ENCODE assay signal across 19 cellular contexts in the genomic region with DNA sequence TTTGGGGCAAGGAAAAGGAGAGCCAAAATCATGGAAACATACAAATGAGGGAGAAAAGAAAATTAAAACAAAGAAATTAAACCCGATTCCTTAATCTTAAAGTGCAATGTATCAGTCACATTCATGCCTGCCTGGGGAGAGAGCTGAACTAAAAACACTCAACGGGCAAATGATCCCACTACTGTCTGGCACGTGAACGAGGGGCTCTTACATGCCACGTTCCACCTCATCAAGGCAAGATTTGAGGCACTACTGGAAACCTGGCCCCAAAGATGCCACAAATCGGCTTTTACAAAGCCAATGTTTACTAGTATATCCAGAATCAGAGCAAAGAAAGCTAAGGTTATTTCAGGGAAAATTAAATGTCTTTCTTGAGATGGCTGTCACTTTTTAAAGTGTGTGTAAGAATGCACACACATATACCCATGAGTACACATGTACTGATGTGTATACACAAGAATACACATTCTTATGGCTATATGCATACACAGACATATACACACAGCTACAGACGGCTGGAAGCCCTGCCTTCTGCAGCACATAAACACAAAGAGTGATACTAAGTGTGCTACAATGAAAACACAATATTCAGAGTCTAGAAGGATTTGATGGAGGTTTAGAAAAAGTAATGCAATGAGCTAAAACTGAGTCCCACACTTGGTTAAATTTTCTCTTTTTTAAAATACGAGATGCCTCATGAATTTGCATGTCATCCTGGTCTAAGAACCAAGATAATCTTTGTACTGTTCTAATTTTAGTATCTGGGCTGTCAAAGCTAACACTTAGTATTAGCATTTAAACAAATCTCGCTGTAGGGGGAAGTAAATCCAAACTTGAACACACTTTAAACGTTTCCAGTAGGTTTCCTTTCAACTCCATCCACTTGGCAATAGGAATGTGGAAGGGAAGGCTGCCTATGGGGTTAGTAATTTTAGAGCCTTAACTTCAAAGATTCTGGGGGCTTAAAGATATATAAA.
A peak's percentile ranks its signal among the peaks of the same experiment; 100 is the strongest.
DNase-seq lines count a peak whose midpoint lies in the region; ATAC-seq and TF ChIP-seq lines count a peak whose summit lies in the region.
"Had no signal": no experiment of that assay in that cellular context is flagged by ENCODE, and none has a peak within 500 bp of the region (broad histone marks: within the 10 kb centered on the region; RNA-seq: fewer than 3 reads in every experiment).

No MANE protein-coding gene starts in this region.

- TF ChIP-seq CTCF in HEK293 (tag by site-specific recombination; IDR thresholded peaks at IDR 0.05) (no peak), thyroid gland (IDR thresholded peaks at IDR 0.05) (no peak)

- H3K4me3 ChIP-seq in HEK293 (ENCODE audit: low read depth, low read length) (no peak overlapping the region), thyroid gland (replicated peaks in 1 of 3) (no peak overlapping the region)
- H3K4me3 ChIP-seq: colonic mucosa, HAP-1, SJSA1, vagina had no signal

- no peaks in the 10 kb centered on the region for H3K9me3 Mint-ChIP-seq in activated naive CD8-positive, alpha-beta T cell (ENCODE audit: low read depth)
- no peaks in the 10 kb centered on the region for H3K9me3 Mint-ChIP-seq in activated naive CD8-positive, alpha-beta T cell treated with anti-CD3 and anti-CD28 coated beads for 36 hours
- H3K9me3 Mint-ChIP-seq in activated naive CD8-positive, alpha-beta T cell treated with anti-CD3 and anti-CD28 coated beads, Interleukin-2, amount 10 ng/mL, durations not matched to agents 7 days and 5 days, result no peaks in the 10 kb centered on the region

- H3K4me3 Mint-ChIP-seq in activated naive CD8-positive, alpha-beta T cell, result no peak overlapping the region
- H3K4me3 Mint-ChIP-seq in activated naive CD8-positive, alpha-beta T cell treated with anti-CD3 and anti-CD28 coated beads for 36 hours, result no peak overlapping the region
- H3K4me3 Mint-ChIP-seq in activated naive CD8-positive, alpha-beta T cell treated with anti-CD3 and anti-CD28 coated beads, Interleukin-2, amount 10 ng/mL, durations not matched to agents 7 days and 5 days, result no peak overlapping the region

- H3K4me1 Mint-ChIP-seq in activated naive CD8-positive, alpha-beta T cell (ENCODE audit: low read depth), result peaks cover 4% of the 10 kb centered on the region
- peaks cover 9% of the 10 kb centered on the region for H3K4me1 Mint-ChIP-seq in activated naive CD8-positive, alpha-beta T cell treated with anti-CD3 and anti-CD28 coated beads for 36 hours
- H3K4me1 Mint-ChIP-seq in activated naive CD8-positive, alpha-beta T cell treated with anti-CD3 and anti-CD28 coated beads, Interleukin-2, amount 10 ng/mL, durations not matched to agents 7 days and 5 days, result peaks cover 3% of the 10 kb centered on the region

- peaks cover 12% of the 10 kb centered on the region for H3K36me3 Mint-ChIP-seq in activated naive CD8-positive, alpha-beta T cell
- H3K36me3 Mint-ChIP-seq in activated naive CD8-positive, alpha-beta T cell treated with anti-CD3 and anti-CD28 coated beads for 36 hours, result peaks cover 22% of the 10 kb centered on the region
- peaks cover 31% of the 10 kb centered on the region for H3K36me3 Mint-ChIP-seq in activated naive CD8-positive, alpha-beta T cell treated with anti-CD3 and anti-CD28 coated beads, Interleukin-2, amount 10 ng/mL, durations not matched to agents 7 days and 5 days

- H3K4me1 ChIP-seq in HEK293 (ENCODE audit: control insufficient read depth, insufficient read depth, low read length) (no peaks in the 10 kb centered on the region), thyroid gland (peaks cover 23 to 37% of the 10 kb centered on the region in 2 donors)
- H3K4me1 ChIP-seq: colonic mucosa, foreskin keratinocyte, HAP-1, vagina had no signal

- ATAC-seq in activated naive CD8-positive, alpha-beta T cell treated with anti-CD3 and anti-CD28 coated beads, Interleukin-2, amount 10 ng/mL, durations not matched to agents 7 days and 5 days (ENCODE audit: low read depth), result no peak
- ATAC-seq in HG03135 (IDR thresholded peaks at IDR 0.05; ENCODE audit: unreplicated experiment) (no peak), GM19452 (IDR thresholded peaks at IDR 0.05; ENCODE audit: unreplicated experiment) (no peak)
- ATAC-seq: foreskin keratinocyte, PC-3, sciatic nerve had no signal

- no peaks in the 10 kb centered on the region for H3K27me3 ChIP-seq in thyroid gland
- H3K27me3 ChIP-seq: colonic mucosa, foreskin keratinocyte, SJSA1, vagina had no signal

- H3K36me3 ChIP-seq in HEK293 (ENCODE audit: control insufficient read depth in 2 of 2, insufficient read depth in 1 of 2, low read length in 2 of 2) (peaks cover 47 to 87% of the 10 kb centered on the region in 2 experiments), thyroid gland (peaks cover 18 to 28% of the 10 kb centered on the region in 2 donors)
- H3K36me3 ChIP-seq: HAP-1 had no signal

- POLR2A ChIA-PET in HEK293 (lab: Yijun Ruan, JAX), result interaction anchor here (0.6 kb wide), 1 partner anchor 126 kb away, joined by 5 read pairs; no protein-coding TSS in a partner anchor
- POLR2A ChIA-PET in activated naive CD8-positive, alpha-beta T cell treated with anti-CD3 and anti-CD28 coated beads, Interleukin-2, amount 10 ng/mL, durations not matched to agents 7 days and 5 days (lab: Charles Lee), result no interaction called here

- H3K9me3 ChIP-seq in HEK293 (ENCODE audit: control insufficient read depth, insufficient read depth, low read depth, low read length) (no peaks in the 10 kb centered on the region), thyroid gland (no peaks in the 10 kb centered on the region)
- H3K9me3 ChIP-seq: colonic mucosa, HAP-1, SJSA1, vagina had no signal

- intact Hi-C loops in thyroid gland (cut with DNase I), result no loop called here

- H3K27ac Mint-ChIP-seq in activated naive CD8-positive, alpha-beta T cell, result peak overlapping the region; percentile 91
- no peak overlapping the region for H3K27ac Mint-ChIP-seq in activated naive CD8-positive, alpha-beta T cell treated with anti-CD3 and anti-CD28 coated beads for 36 hours
- peak overlapping the region; percentile 21 for H3K27ac Mint-ChIP-seq in activated naive CD8-positive, alpha-beta T cell treated with anti-CD3 and anti-CD28 coated beads, Interleukin-2, amount 10 ng/mL, durations not matched to agents 7 days and 5 days

- H3K27me3 Mint-ChIP-seq in activated naive CD8-positive, alpha-beta T cell, result no peaks in the 10 kb centered on the region
- no peaks in the 10 kb centered on the region for H3K27me3 Mint-ChIP-seq in activated naive CD8-positive, alpha-beta T cell treated with anti-CD3 and anti-CD28 coated beads for 36 hours
- H3K27me3 Mint-ChIP-seq in activated naive CD8-positive, alpha-beta T cell treated with anti-CD3 and anti-CD28 coated beads, Interleukin-2, amount 10 ng/mL, durations not matched to agents 7 days and 5 days, result no peaks in the 10 kb centered on the region

- 51 to 64% methylated on average over 10 of the region's 10 CpGs for WGBS in thyroid gland, 2 donors

- H3K27ac ChIP-seq in HEK293 (ENCODE audit: extremely low read depth, low read depth, low read length), result no peak overlapping the region
- peak overlapping the region in 2 of 3 donors; percentile 69 to 84 for H3K27ac ChIP-seq in thyroid gland
- H3K27ac ChIP-seq: colonic mucosa, foreskin keratinocyte, SJSA1, vagina had no signal

- TF ChIP-seq POLR2A in thyroid gland (IDR thresholded peaks at IDR 0.05), result no peak

- CTCF ChIA-PET in HEK293 (lab: Yijun Ruan, JAX), result interaction anchor here (0.6 to 1.9 kb wide), 4 partner anchors 11 to 234 kb away, joined by 3 to 10 read pairs (median 4); no protein-coding TSS in a partner anchor

- DNase-seq in activated naive CD8-positive, alpha-beta T cell treated with anti-CD3 and anti-CD28 coated beads for 36 hours, result no peak
- no peak for DNase-seq in activated naive CD8-positive, alpha-beta T cell treated with anti-CD3 and anti-CD28 coated beads, Interleukin-2, amount 10 ng/mL, durations not matched to agents 7 days and 5 days
- DNase-seq in thyroid gland, result peak in 1 of 2 donors; percentile 19
- no peak for DNase-seq in GDM1 (lab: John Stamatoyannopoulos, UW)
- DNase-seq: activated CD4-positive, alpha-beta T cell treated with anti-CD3 and anti-CD28 coated beads for 4 hours; colonic mucosa; foreskin keratinocyte; midbrain; NCI-H1092 treated with DMSO at 0.1 percent for 48 hours; NCI-H526 treated with DMSO at 0.1 percent for 48 hours; PC-3 had no signal

TF ChIP-seq in HEK293, 187 proteins besides CTCF, POLR2A, EP300 and RAD21:
- TF ChIP-seq, protein P1, sequence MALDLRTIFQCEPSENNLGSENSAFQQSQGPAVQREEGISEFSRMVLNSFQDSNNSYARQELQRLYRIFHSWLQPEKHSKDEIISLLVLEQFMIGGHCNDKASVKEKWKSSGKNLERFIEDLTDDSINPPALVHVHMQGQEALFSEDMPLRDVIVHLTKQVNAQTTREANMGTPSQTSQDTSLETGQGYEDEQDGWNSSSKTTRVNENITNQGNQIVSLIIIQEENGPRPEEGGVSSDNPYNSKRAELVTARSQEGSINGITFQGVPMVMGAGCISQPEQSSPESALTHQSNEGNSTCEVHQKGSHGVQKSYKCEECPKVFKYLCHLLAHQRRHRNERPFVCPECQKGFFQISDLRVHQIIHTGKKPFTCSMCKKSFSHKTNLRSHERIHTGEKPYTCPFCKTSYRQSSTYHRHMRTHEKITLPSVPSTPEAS (tag by site-specific recombination; IDR thresholded peaks at IDR 0.05), result peak; percentile 38; the same call in 1 of the 2 replicates
- no peak for TF ChIP-seq YY1 (tag by site-specific recombination; IDR thresholded peaks at IDR 0.05)
